ENCODE assay signal across 9 cellular contexts in the genomic region with DNA sequence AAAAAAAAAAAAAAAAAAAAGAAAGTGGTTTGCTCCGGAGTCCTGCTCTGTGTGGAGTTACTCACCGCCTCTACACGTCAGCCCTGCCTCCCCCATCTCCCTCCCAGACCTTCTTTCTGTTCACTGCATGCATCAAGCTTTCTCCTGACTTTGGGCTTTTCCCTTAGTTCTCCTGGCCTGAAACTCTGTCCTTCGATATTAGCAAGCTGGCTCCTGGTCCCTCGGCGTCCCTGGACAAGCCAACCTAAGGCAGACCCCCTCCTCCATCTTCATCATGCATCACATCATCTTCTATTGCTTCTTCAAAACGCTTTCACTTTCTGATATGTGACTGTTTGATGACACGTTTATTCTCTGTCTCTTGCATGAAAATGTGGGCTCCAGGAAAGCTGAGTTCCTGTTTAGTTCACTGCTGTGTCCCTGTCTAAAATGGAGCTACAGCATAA. TPM values are rescaled to one million over a fixed set of nuclear protein-coding genes. Genes with fewer than 3 reads are reported as not detected.
A peak's percentile ranks its signal among the peaks of the same experiment; 100 is the strongest.
DNase-seq lines count a peak whose midpoint lies in the region; ATAC-seq lines count a peak whose summit lies in the region.
"Had no signal": no experiment of that assay in that cellular context is flagged by ENCODE, and none has a peak within 500 bp of the region (broad histone marks: within the 10 kb centered on the region; RNA-seq: fewer than 3 reads in every experiment).

No MANE protein-coding gene starts in this region.

- intact Hi-C loops in left colon (cut with DNase I, micrococcal nuclease): no loop called here

- peak; percentile 81 to 85 for ATAC-seq in activated CD4-positive, CD25-positive, alpha-beta regulatory T cell treated with anti-CD3 and anti-CD28 coated beads, Interleukin-2, amount 50 U/mL, for 24 hours
- ATAC-seq in HG03159 (IDR thresholded peaks at IDR 0.05; ENCODE audit: unreplicated experiment) (peak; percentile 81), left colon (no peak), HG03025 (IDR thresholded peaks at IDR 0.05; ENCODE audit: low FRiP score, unreplicated experiment) (no peak)

- no peak for DNase-seq in activated CD4-positive, CD25-positive, alpha-beta regulatory T cell (lab: John Stamatoyannopoulos, UW)
- peak; percentile 74 for DNase-seq in activated CD8-positive, alpha-beta memory T cell treated with anti-CD3 and anti-CD28 coated beads, Interleukin-2, amount 50 U/mL, for 48 hours
- peak; percentile 47 for DNase-seq in stimulated activated CD4-positive, alpha-beta T cell treated with anti-CD3 and anti-CD28 coated beads, Interleukin-1b, Interleukin-23, amount 100 ng/mL, for 48 hours
- no peak for DNase-seq in left colon
- DNase-seq in A172 (ENCODE audit: low spot score): no peak
- DNase-seq: upper lobe of left lung had no signal

RNA-seq across cellular contexts. Expression of a gene that starts 40.6 kb away (rescaled TPM):
- 10 to 100 TPM; 14.4 to 16.0 TPM for total RNA-seq in left colon
- total RNA-seq in A172 (2014; rRNA removed; shearing (Covaris generic)): 26.7 and 30.3 TPM in 2 replicates

Comparison
In these comparisons a context has a peak if more than half of its experiments do, and no peak if none do; other contexts are left out.
1. ATAC-seq: peak in activated CD4-positive, CD25-positive, alpha-beta regulatory T cell treated with anti-CD3 and anti-CD28 coated beads, Interleukin-2, amount 50 U/mL, for 24 hours (2 of 2) and HG03159 (single experiment); none in left colon (single experiment) and HG03025 (single experiment).
2. DNase-seq: peak in activated CD8-positive, alpha-beta memory T cell treated with anti-CD3 and anti-CD28 coated beads, Interleukin-2, amount 50 U/mL, for 48 hours (single experiment) and stimulated activated CD4-positive, alpha-beta T cell treated with anti-CD3 and anti-CD28 coated beads, Interleukin-1b, Interleukin-23, amount 100 ng/mL, for 48 hours (single experiment); none in activated CD4-positive, CD25-positive, alpha-beta regulatory T cell (0 of 4), left colon (0 of 2) and A172 (single experiment).